16 cellular contexts compared by ENCODE assay signal in genomic region chrX:10781847-10782530, GRCh38.
DNase-seq lines count a peak whose midpoint lies in the region; ATAC-seq and TF ChIP-seq lines count a peak whose summit lies in the region.
"Had no signal": no experiment of that assay in that cellular context is flagged by ENCODE, and none has a peak within 500 bp of the region (broad histone marks: within the 10 kb centered on the region; RNA-seq: fewer than 3 reads in every experiment).

No MANE protein-coding gene starts in this region.

- H3K4me1 ChIP-seq in psoas muscle, result no peaks in the 10 kb centered on the region

- ATAC-seq in GM21360 (IDR thresholded peaks at IDR 0.05; ENCODE audit: unreplicated experiment), result no peak
- no peak for ATAC-seq in psoas muscle
- ATAC-seq: Right ventricle myocardium inferior, T-cell had no signal

- peaks cover 0 to 3% (median 0%) of the 10 kb centered on the region in 3 donors for H3K27me3 ChIP-seq in psoas muscle (ENCODE audit: insufficient read depth in 3 of 3, low read length in 2 of 3)

- WGBS in psoas muscle, 3 donors, result 74 to 90% (median 83%) methylated on average over 9 of the region's 9 CpGs

- TF ChIP-seq CTCF in epithelial cell of esophagus (IDR thresholded peaks at IDR 0.05; ENCODE audit: insufficient read depth, low read depth, low read length, missing control alignments) (no peak), psoas muscle (IDR thresholded peaks at IDR 0.05) (no peak)

- no peak overlapping the region for H3K27ac ChIP-seq in psoas muscle
- H3K27ac ChIP-seq: SK-N-MC had no signal

- intact Hi-C loops in psoas muscle (cut with DNase I), result no loop called here

- H3K36me3 ChIP-seq in psoas muscle (ENCODE audit: insufficient read depth in 1 of 2, low read depth in 1 of 2), result no peaks in the 10 kb centered on the region

- H3K9me3 ChIP-seq in psoas muscle, result no peaks in the 10 kb centered on the region

- H3K4me3 ChIP-seq in epithelial cell of esophagus (ENCODE audit: low read length) (no peak overlapping the region), psoas muscle (no peak overlapping the region)
- H3K4me3 ChIP-seq: SK-N-MC had no signal

- DNase-seq in COLO668 (lab: John Stamatoyannopoulos, UW; ENCODE audit: unreplicated experiment) (peak; percentile 30), NCI-H128 (lab: John Stamatoyannopoulos, UW; ENCODE audit: unreplicated experiment) (peak; percentile 19), NCI-H526 treated with DMSO at 0.1 percent for 48 hours (lab: John Stamatoyannopoulos, UW) (peak; percentile 28), epithelial cell of esophagus (ENCODE audit: low read depth) (peak; percentile 59), kidney glomerular epithelial cell (lab: John Stamatoyannopoulos, UW) (no peak), psoas muscle (no peak)
- DNase-seq: C1 segment of cervical spinal cord, DND-41, GOT3, NCI-H1930, NCI-H226, NCI-H774, T-cell had no signal

Comparison
In these comparisons a context has a peak if more than half of its experiments do, and no peak if none do; other contexts are left out.
1. DNase-seq: peak in COLO668 (single experiment), NCI-H128 (single experiment), NCI-H526 treated with DMSO at 0.1 percent for 48 hours (single experiment) and epithelial cell of esophagus (single experiment); none in kidney glomerular epithelial cell (single experiment) and psoas muscle (0 of 2).